14 cellular contexts compared by ENCODE assay signal in the genomic region with DNA sequence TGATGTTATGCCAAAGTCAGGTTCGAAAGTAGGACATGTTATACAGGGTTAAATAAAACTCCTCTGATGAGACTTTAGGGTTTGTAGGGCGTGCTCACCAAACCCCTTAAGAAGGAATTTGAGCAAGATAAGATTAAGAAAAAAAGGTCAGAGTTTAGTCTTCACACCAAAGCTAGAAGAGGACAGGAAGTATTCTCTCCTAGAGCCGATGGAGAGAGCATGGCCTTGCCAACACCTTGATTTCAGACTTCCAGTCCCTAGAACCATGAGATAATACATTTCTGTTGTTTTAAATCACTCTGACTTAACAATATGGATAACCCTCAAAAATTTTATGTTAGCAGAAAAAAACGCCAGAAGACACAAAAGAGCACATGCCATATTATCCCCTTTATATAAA. TPM values are rescaled to one million over a fixed set of nuclear protein-coding genes. Genes with fewer than 3 reads are reported as not detected.
"Had no signal": no experiment of that assay in that cellular context is flagged by ENCODE, and none has a peak within 500 bp of the region (broad histone marks: within the 10 kb centered on the region; RNA-seq: fewer than 3 reads in every experiment).

No MANE protein-coding gene starts in this region.

- H3K4me1 ChIP-seq: thyroid gland had no signal

- H3K4me3 ChIP-seq: thyroid gland had no signal

- H3K27ac ChIP-seq: thyroid gland had no signal

- ATAC-seq: effector memory CD8-positive, alpha-beta T cell; left colon; naive thymus-derived CD4-positive, alpha-beta T cell; stimulated activated naive B cell treated with anti-CD40 and anti-IgM and Interleukin-4, amounts not matched to agents 10 μg/mL and 1 μg/mL and 100 μg/mL, for 72 hours had no signal

- H3K27me3 ChIP-seq: thyroid gland had no signal

- DNase-seq: activated CD4-positive, alpha-beta T cell treated with anti-CD3 and anti-CD28 coated beads, Interleukin-2, amount 10 ng/mL, durations not matched to agents 7 days and 5 days; activated CD4-positive, CD25-positive, alpha-beta regulatory T cell; activated CD8-positive, alpha-beta memory T cell treated with anti-CD3 and anti-CD28 coated beads, Interleukin-2, amount 50 U/mL, for 48 hours; activated gamma-delta T cell treated with Interleukin-2 at 50 U/mL for 16 hours; effector memory CD8-positive, alpha-beta T cell; head of caudate nucleus; left colon; naive thymus-derived CD4-positive, alpha-beta T cell; stimulated activated CD4-positive, alpha-beta T cell treated with anti-CD3 and anti-CD28 coated beads, Interleukin-15, amount 100 ng/mL, for 24 hours; stimulated activated CD4-positive, alpha-beta T cell treated with anti-CD3 and anti-CD28 coated beads, Interleukin-4, amount 100 ng/mL, for 1 hour; stimulated activated naive B cell treated with anti-CD40 and anti-IgM and Interleukin-4, amounts not matched to agents 10 μg/mL and 1 μg/mL and 100 μg/mL, for 72 hours; thyroid gland had no signal

- H3K36me3 ChIP-seq: thyroid gland had no signal

- H3K4me3 Mint-ChIP-seq: activated CD4-positive, alpha-beta T cell treated with anti-CD3 and anti-CD28 coated beads, Interleukin-2, amount 10 ng/mL, durations not matched to agents 7 days and 5 days; activated naive CD8-positive, alpha-beta T cell; effector memory CD8-positive, alpha-beta T cell; naive thymus-derived CD4-positive, alpha-beta T cell; stimulated activated naive B cell treated with anti-CD40 and anti-IgM and Interleukin-4, amounts not matched to agents 10 μg/mL and 1 μg/mL and 100 μg/mL, for 72 hours had no signal

- H3K27me3 Mint-ChIP-seq: activated CD4-positive, alpha-beta T cell treated with anti-CD3 and anti-CD28 coated beads, Interleukin-2, amount 10 ng/mL, durations not matched to agents 7 days and 5 days; activated naive CD8-positive, alpha-beta T cell; effector memory CD8-positive, alpha-beta T cell; stimulated activated naive B cell treated with anti-CD40 and anti-IgM and Interleukin-4, amounts not matched to agents 10 μg/mL and 1 μg/mL and 100 μg/mL, for 72 hours had no signal

- H3K36me3 Mint-ChIP-seq: activated naive CD8-positive, alpha-beta T cell; stimulated activated naive B cell treated with anti-CD40 and anti-IgM and Interleukin-4, amounts not matched to agents 10 μg/mL and 1 μg/mL and 100 μg/mL, for 72 hours had no signal

- H3K27ac Mint-ChIP-seq: activated CD4-positive, alpha-beta T cell treated with anti-CD3 and anti-CD28 coated beads, Interleukin-2, amount 10 ng/mL, durations not matched to agents 7 days and 5 days; activated naive CD8-positive, alpha-beta T cell; effector memory CD8-positive, alpha-beta T cell; naive thymus-derived CD4-positive, alpha-beta T cell; stimulated activated naive B cell treated with anti-CD40 and anti-IgM and Interleukin-4, amounts not matched to agents 10 μg/mL and 1 μg/mL and 100 μg/mL, for 72 hours had no signal

- H3K9me3 ChIP-seq: thyroid gland had no signal

- FAIRE-seq: frontal cortex had no signal

- H3K4me1 Mint-ChIP-seq: activated CD4-positive, alpha-beta T cell treated with anti-CD3 and anti-CD28 coated beads, Interleukin-2, amount 10 ng/mL, durations not matched to agents 7 days and 5 days; naive thymus-derived CD4-positive, alpha-beta T cell; stimulated activated naive B cell treated with anti-CD40 and anti-IgM and Interleukin-4, amounts not matched to agents 10 μg/mL and 1 μg/mL and 100 μg/mL, for 72 hours had no signal

RNA-seq across cellular contexts. Expression of a gene that starts 16.3 kb away (rescaled TPM):
- total RNA-seq: activated CD4-positive, alpha-beta T cell treated with anti-CD3 and anti-CD28 coated beads, Interleukin-2, amount 10 ng/mL, durations not matched to agents 7 days and 5 days; naive thymus-derived CD4-positive, alpha-beta T cell had no signal
- polyA plus RNA-seq: naive thymus-derived CD4-positive, alpha-beta T cell had no signal
